Comparison of ENCODE assay signal across 9 cellular contexts in genomic region chr1:15951341-15952153, GRCh38. TPM values are rescaled to one million over a fixed set of nuclear protein-coding genes. Genes with fewer than 3 reads are reported as not detected.
DNase-seq lines count a peak whose midpoint lies in the region; ATAC-seq and TF ChIP-seq lines count a peak whose summit lies in the region.
"Had no signal": no experiment of that assay in that cellular context is flagged by ENCODE, and none has a peak within 500 bp of the region (broad histone marks: within the 10 kb centered on the region; RNA-seq: fewer than 3 reads in every experiment).

No MANE protein-coding gene starts in this region.

- intact Hi-C loops in HCT116 (cut with micrococcal nuclease) (no loop called here), esophagus squamous epithelium (cut with DNase I) (no loop called here)
- intact Hi-C loops in activated CD8-positive, alpha-beta T cell treated with anti-CD3 and anti-CD28 coated beads for 36 hours (cut with micrococcal nuclease) = loop anchor here (2.0 kb wide), 1 partner anchor 13 kb away; no protein-coding TSS in a partner anchor

- no peak for TF ChIP-seq CTCF in HCT116 (IDR thresholded peaks at IDR 0.05 in 2 of 3, conservative IDR thresholded peaks at IDR 0.05 in 1 of 3; ENCODE audit: borderline replicate concordance in 1 of 3, insufficient read depth in 1 of 3, low read depth in 2 of 3, low read length in 2 of 3)
- no peak for TF ChIP-seq CTCF in activated CD8-positive, alpha-beta T cell treated with anti-CD3 and anti-CD28 coated beads for 36 hours (IDR thresholded peaks at IDR 0.05)
- no peak for TF ChIP-seq CTCF in esophagus squamous epithelium (IDR thresholded peaks at IDR 0.05)

- no TSS peak for BruUV-seq in HCT116 (replicated peaks; lab: Mats Ljungman, UMichigan)

- no peaks in the 10 kb centered on the region for H4K20me1 ChIP-seq in HCT116 (ENCODE audit: insufficient read depth)

- peak overlapping the region; percentile 78 for H3K4me2 ChIP-seq in HCT116 (ENCODE audit: low read length)

- H3K36me3 ChIP-seq in HCT116 (ENCODE audit: control insufficient read depth in 1 of 2, insufficient read depth in 2 of 2, low read length in 2 of 2) (peaks cover 0 to 7% of the 10 kb centered on the region in 2 experiments; a peak in 1 of 4 replicates), esophagus squamous epithelium (peaks cover 5 to 17% (median 6%) of the 10 kb centered on the region in 3 donors)

- H3K9me2 ChIP-seq in HCT116 (ENCODE audit: insufficient read depth) = no peaks in the 10 kb centered on the region

- H3K4me3 ChIP-seq in HCT116 (replicated peaks in 1 of 2; ENCODE audit: low read depth in 1 of 2, low read length in 2 of 2) = no peak overlapping the region
- H3K4me3 ChIP-seq in esophagus squamous epithelium = no peak overlapping the region

- H3K9ac ChIP-seq in HCT116 (ENCODE audit: low read length) = 0 out of 2 replicates have a peak overlapping the region, but pooled peaks have one; percentile 40

- H3K4me3 Mint-ChIP-seq in activated CD8-positive, alpha-beta T cell treated with anti-CD3 and anti-CD28 coated beads for 36 hours = peak overlapping the region; percentile 62

- H3K9me3 Mint-ChIP-seq in activated CD8-positive, alpha-beta T cell treated with anti-CD3 and anti-CD28 coated beads for 36 hours = peaks cover 2% of the 10 kb centered on the region

- CTCF ChIA-PET in HCT116 (lab: Charles Lee) = no interaction called here
- CTCF ChIA-PET in activated CD8-positive, alpha-beta T cell treated with anti-CD3 and anti-CD28 coated beads for 36 hours (lab: Charles Lee) = interaction anchor here (0.9 to 2.9 kb wide), 8 partner anchors 8 to 160 kb away, joined by 3 to 14 read pairs (median 6); partner anchors contain the start of gene ZBTB17

- H3K27ac Mint-ChIP-seq in activated CD8-positive, alpha-beta T cell treated with anti-CD3 and anti-CD28 coated beads for 36 hours = peak overlapping the region; percentile 98

- H3K27me3 ChIP-seq in HCT116 (ENCODE audit: insufficient read depth, low read length) (no peaks in the 10 kb centered on the region), esophagus squamous epithelium (no peaks in the 10 kb centered on the region)

- DNase-seq in HCT116 (ENCODE audit: low read depth, low spot score) (no peak), esophagus squamous epithelium (lab: John Stamatoyannopoulos, UW) (no peak), GM19240 (ENCODE audit: insufficient read length, low spot score) (no peak), NCI-H2171 (lab: John Stamatoyannopoulos, UW) (no peak)
- peak; percentile 88 for DNase-seq in activated CD8-positive, alpha-beta T cell treated with anti-CD3 and anti-CD28 coated beads for 36 hours
- peak; percentile 61 for DNase-seq in stimulated activated CD4-positive, alpha-beta T cell treated with anti-CD3 and anti-CD28 coated beads, Interleukin-4, amount 100 ng/mL, for 24 hours
- no peak for DNase-seq in activated CD4-positive, CD25-positive, alpha-beta regulatory T cell (lab: John Stamatoyannopoulos, UW)
- DNase-seq in activated CD4-positive, CD25-positive, alpha-beta regulatory T cell treated with anti-CD3 and anti-CD28 coated beads, Interleukin-2, amount 50 U/mL, for 72 hours = no peak

- H3K27ac ChIP-seq in HCT116 (ENCODE audit: low read depth, low read length) (0 out of 2 replicates have a peak overlapping the region, but pooled peaks have one; percentile 10), esophagus squamous epithelium (peak overlapping the region; percentile 89 to 97 (median 96))

- ATAC-seq in HCT116 = no peak
- ATAC-seq in activated CD8-positive, alpha-beta T cell treated with anti-CD3 and anti-CD28 coated beads for 36 hours = peak; percentile 33

- H3K4me1 Mint-ChIP-seq in activated CD8-positive, alpha-beta T cell treated with anti-CD3 and anti-CD28 coated beads for 36 hours (ENCODE audit: low read depth) = peaks cover 92% of the 10 kb centered on the region

- POLR2A ChIA-PET in HCT116 (lab: Charles Lee) = interaction anchor here (0.6 kb wide), 1 partner anchor 118 kb away, joined by 3 read pairs; no protein-coding TSS in a partner anchor
- POLR2A ChIA-PET in activated CD8-positive, alpha-beta T cell treated with anti-CD3 and anti-CD28 coated beads for 36 hours (lab: Charles Lee) = interaction anchor here (0.6 to 5.2 kb wide), 6 partner anchors 9 to 140 kb away, joined by 3 to 69 read pairs (median 16); partner anchors contain the start of gene ZBTB17

- TF ChIP-seq POLR2A in HCT116 (IDR thresholded peaks at IDR 0.05; ENCODE audit: borderline replicate concordance, extremely low read depth, insufficient read depth, insufficient read length) (no peak), esophagus squamous epithelium (IDR thresholded peaks at IDR 0.05) (no peak)

- no peak for TF ChIP-seq RAD21 in HCT116 (IDR thresholded peaks at IDR 0.05; ENCODE audit: low read depth)

- WGBS in esophagus squamous epithelium, 2 donors = 61 to 80% methylated on average over 11 to 12 of the region's 23 CpGs

- no peak overlapping the region for H2AFZ ChIP-seq in HCT116 (ENCODE audit: low read depth, low read length, poor library complexity, severe bottlenecking)

- RAD21 ChIA-PET in HCT116 (lab: Charles Lee; ENCODE audit: low non-redundant PET in 1 of 2, low total read pairs in 2 of 2, uncharacterized antibody in 2 of 2, unreplicated experiment in 2 of 2) = no interaction called here

- peaks cover 38% of the 10 kb centered on the region; the same call in 1 of the 2 replicates for H3K79me2 ChIP-seq in HCT116 (ENCODE audit: insufficient read depth, low read length)

- H3K27me3 Mint-ChIP-seq in activated CD8-positive, alpha-beta T cell treated with anti-CD3 and anti-CD28 coated beads for 36 hours = no peaks in the 10 kb centered on the region

- H3K4me1 ChIP-seq in HCT116 (ENCODE audit: control insufficient read depth in 1 of 2, insufficient read depth in 2 of 2, low read length in 2 of 2) (peaks cover 33 to 68% of the 10 kb centered on the region in 2 experiments), esophagus squamous epithelium (peaks cover 63 to 94% (median 76%) of the 10 kb centered on the region in 3 donors)

- H3K36me3 Mint-ChIP-seq in activated CD8-positive, alpha-beta T cell treated with anti-CD3 and anti-CD28 coated beads for 36 hours (ENCODE audit: low read depth) = peaks cover 49% of the 10 kb centered on the region

- H3K9me3 ChIP-seq in HCT116 (ENCODE audit: control insufficient read depth in 1 of 2, insufficient read depth in 1 of 2, low read depth in 1 of 2, low read length in 2 of 2) = no peaks in the 10 kb centered on the region
- no peaks in the 10 kb centered on the region for H3K9me3 ChIP-seq in esophagus squamous epithelium

TF ChIP-seq in HCT116, 20 proteins besides CTCF, POLR2A, EP300 and RAD21 (continues in another document):
- TF ChIP-seq SIN3A (IDR thresholded peaks at IDR 0.05; ENCODE audit: low read depth) (no peak), TCF7L2 (IDR thresholded peaks at IDR 0.05; ENCODE audit: borderline replicate concordance, extremely low read depth, insufficient read depth, insufficient read length) (no peak), MAX (IDR thresholded peaks at IDR 0.05) (no peak), ZNF274 (IDR thresholded peaks at IDR 0.05; ENCODE audit: low read depth, low read length) (no peak), SRF (IDR thresholded peaks at IDR 0.05; ENCODE audit: low read depth) (no peak), FOSL1 (IDR thresholded peaks at IDR 0.05; ENCODE audit: low read depth) (no peak), ZBTB33 (IDR thresholded peaks at IDR 0.05; ENCODE audit: extremely low read depth, insufficient replicate concordance, low read length) (no peak), EZH2phosphoT487 (IDR thresholded peaks at IDR 0.05; ENCODE audit: borderline replicate concordance) (no peak), POLR2AphosphoS5 (IDR thresholded peaks at IDR 0.05; ENCODE audit: low read depth, low read length) (no peak), CEBPB (IDR thresholded peaks at IDR 0.05; ENCODE audit: low read depth) (no peak), EGR1 (IDR thresholded peaks at IDR 0.05; ENCODE audit: low read depth) (no peak), ZFX (IDR thresholded peaks at IDR 0.05) (no peak)

RNA-seq across cellular contexts. Expression of gene ZBTB17, which starts 24.4 kb away (rescaled TPM):
- total RNA-seq in HCT116 (2021; ENCODE audit: unreplicated experiment) (31.6 TPM), esophagus squamous epithelium (10 to 100 TPM; 19.1 to 33.1 (median 26.8) TPM)
- polyA plus RNA-seq in HCT116 (2012) = 40.8 and 53.1 TPM in 2 replicates
- 10 to 100 TPM; 44.1 to 45.7 TPM for total RNA-seq in activated CD8-positive, alpha-beta T cell treated with anti-CD3 and anti-CD28 coated beads for 36 hours

RNA-seq across cellular contexts. Expression of gene SRARP, which starts 52.5 kb away (rescaled TPM):
- total RNA-seq in HCT116 (2021; ENCODE audit: unreplicated experiment) = not detected
- polyA plus RNA-seq in HCT116 (2012) = not detected in 2 replicates
- total RNA-seq in activated CD8-positive, alpha-beta T cell treated with anti-CD3 and anti-CD28 coated beads for 36 hours = not detected
- total RNA-seq in esophagus squamous epithelium = not detected
- polyA plus RNA-seq: neural cell had no signal

Comparison
In these comparisons a context has a peak if more than half of its experiments do, and no peak if none do; other contexts are left out.
1. DNase-seq: peak in activated CD8-positive, alpha-beta T cell treated with anti-CD3 and anti-CD28 coated beads for 36 hours (single experiment) and stimulated activated CD4-positive, alpha-beta T cell treated with anti-CD3 and anti-CD28 coated beads, Interleukin-4, amount 100 ng/mL, for 24 hours (single experiment); none in HCT116 (single experiment), esophagus squamous epithelium (single experiment), GM19240 (single experiment), activated CD4-positive, CD25-positive, alpha-beta regulatory T cell (0 of 4), NCI-H2171 (single experiment) and activated CD4-positive, CD25-positive, alpha-beta regulatory T cell treated with anti-CD3 and anti-CD28 coated beads, Interleukin-2, amount 50 U/mL, for 72 hours (single experiment).